In the genomic region with DNA sequence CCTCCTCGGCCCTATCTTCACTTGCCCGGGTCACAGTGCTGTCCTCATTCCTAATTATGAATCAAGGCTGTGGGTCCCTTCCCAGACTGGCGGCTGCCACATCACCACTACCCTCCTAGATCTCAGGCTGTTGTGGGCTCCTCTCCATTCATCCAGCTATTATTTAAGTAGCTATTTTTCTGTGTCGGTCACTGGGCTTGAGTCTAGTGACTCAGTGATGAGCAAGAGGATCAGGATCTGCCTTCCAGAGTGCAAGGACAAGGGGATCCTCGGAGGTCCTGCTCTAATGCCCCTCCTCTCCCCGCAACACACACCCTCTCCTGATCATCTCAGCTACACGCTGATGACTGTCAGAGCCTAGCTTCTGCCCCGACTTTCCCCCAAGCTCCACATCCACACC, we compare ENCODE assay signal across 16 cellular contexts. TPM values are rescaled to one million over a fixed set of nuclear protein-coding genes. Genes with fewer than 3 reads are reported as not detected.
DNase-seq lines count a peak whose midpoint lies in the region; ATAC-seq and TF ChIP-seq lines count a peak whose summit lies in the region.
"Had no signal": no experiment of that assay in that cellular context is flagged by ENCODE, and none has a peak within 500 bp of the region (broad histone marks: within the 10 kb centered on the region; RNA-seq: fewer than 3 reads in every experiment).

No MANE protein-coding gene starts in this region.

- no peaks in the 10 kb centered on the region for H3K27me3 ChIP-seq in MG63
- no peaks in the 10 kb centered on the region for H3K27me3 ChIP-seq in vagina

- H3K27ac ChIP-seq in vagina, result no peak overlapping the region
- H3K27ac ChIP-seq: BLaER1 treated with 17β-estradiol and CSF1 and Interleukin-3, amounts not matched to agents 10 nM and 100 nM; lower lobe of right lung; SK-N-MC had no signal

- no peak for TF ChIP-seq CTCF in AG10803 (conservative IDR thresholded peaks at IDR 0.05; ENCODE audit: low read length)
- no peak for TF ChIP-seq CTCF in cardiac fibroblast (IDR thresholded peaks at IDR 0.05; ENCODE audit: low read depth, low read length)
- no peak for TF ChIP-seq CTCF in vagina (IDR thresholded peaks at IDR 0.05)

- peaks cover 23% of the 10 kb centered on the region for H3K4me1 ChIP-seq in vagina

- H3K4me3 ChIP-seq in AG10803 (ENCODE audit: low read length) (no peak overlapping the region), MG63 (no peak overlapping the region), cardiac fibroblast (replicated peaks in 1 of 2; ENCODE audit: low read depth in 2 of 2, low read length in 2 of 2) (no peak overlapping the region), vagina (no peak overlapping the region)
- H3K4me3 ChIP-seq: BLaER1 treated with 17β-estradiol and CSF1 and Interleukin-3, amounts not matched to agents 10 nM and 100 nM; lower lobe of right lung; SK-N-MC had no signal

- intact Hi-C loops in sciatic nerve (cut with DNase I) (no loop called here), vagina (cut with DNase I) (no loop called here)

- ATAC-seq in sciatic nerve (no peak), GM18505 (IDR thresholded peaks at IDR 0.05; ENCODE audit: unreplicated experiment) (no peak)
- ATAC-seq: activated T-cell treated with anti-CD3 and anti-CD28 coated beads, Interleukin-2, amount 50 U/mL, for 4 hours; lower lobe of right lung had no signal

- H3K9me3 ChIP-seq in MG63 (no peaks in the 10 kb centered on the region), vagina (no peaks in the 10 kb centered on the region)
- H3K9me3 ChIP-seq: BLaER1 treated with 17β-estradiol and CSF1 and Interleukin-3, amounts not matched to agents 10 nM and 100 nM; lower lobe of right lung had no signal

- H3K36me3 ChIP-seq in MG63, result no peaks in the 10 kb centered on the region
- no peaks in the 10 kb centered on the region for H3K36me3 ChIP-seq in vagina
- H3K36me3 ChIP-seq: BLaER1 treated with 17β-estradiol and CSF1 and Interleukin-3, amounts not matched to agents 10 nM and 100 nM; lower lobe of right lung had no signal

- DNase-seq in AG10803 (ENCODE audit: low read depth), result peak; percentile 70
- DNase-seq in MG63, result peak; percentile 61
- DNase-seq in cardiac fibroblast (ENCODE audit: low read depth in 2 of 2), result peak; percentile 25 to 85
- DNase-seq in myocyte (ENCODE audit: low read depth), result peak; percentile 84
- DNase-seq in sciatic nerve (ENCODE audit: low spot score), result no peak
- no peak for DNase-seq in stimulated activated naive CD4-positive, alpha-beta T cell (lab: John Stamatoyannopoulos, UW)
- DNase-seq in vagina (ENCODE audit: extremely low spot score in 2 of 2), result no peak
- DNase-seq: activated T-cell treated with anti-CD3 and anti-CD28 coated beads, Interleukin-2, amount 50 U/mL, for 4 hours; lower lobe of right lung; NCI-H1436; NCI-H69; stimulated activated CD4-positive, alpha-beta T cell treated with anti-CD3 and anti-CD28 coated beads, Interleukin-15, amount 100 ng/mL, for 24 hours had no signal

- TF ChIP-seq POLR2A in vagina (IDR thresholded peaks at IDR 0.05) (no peak), GM18505 (IDR thresholded peaks at IDR 0.05; ENCODE audit: borderline replicate concordance, extremely low read depth, insufficient read depth, insufficient read length) (no peak)

RNA-seq across cellular contexts. Expression of a gene that starts 34.1 kb away (rescaled TPM):
- total RNA-seq in MG63 (2014; rRNA removed; shearing (Covaris generic); ENCODE audit: low replicate concordance), result not detected in 2 replicates
- not detected in 2 replicates for total RNA-seq in myocyte
- not detected for polyA plus RNA-seq in myocyte (2012)
- total RNA-seq in sciatic nerve, result 0.22 TPM
- not detected for total RNA-seq in vagina
- total RNA-seq: activated T-cell treated with anti-CD3 and anti-CD28 coated beads, Interleukin-2, amount 50 U/mL, for 4 hours; lower lobe of right lung; neural crest cell had no signal

Comparison
In these comparisons a context has a peak if more than half of its experiments do, and no peak if none do; other contexts are left out.
1. DNase-seq: peak in AG10803 (single experiment), MG63 (single experiment), cardiac fibroblast (2 of 2) and myocyte (single experiment); none in sciatic nerve (single experiment), stimulated activated naive CD4-positive, alpha-beta T cell (0 of 6) and vagina (0 of 2).